28 cellular contexts compared by ENCODE assay signal in the genomic region with DNA sequence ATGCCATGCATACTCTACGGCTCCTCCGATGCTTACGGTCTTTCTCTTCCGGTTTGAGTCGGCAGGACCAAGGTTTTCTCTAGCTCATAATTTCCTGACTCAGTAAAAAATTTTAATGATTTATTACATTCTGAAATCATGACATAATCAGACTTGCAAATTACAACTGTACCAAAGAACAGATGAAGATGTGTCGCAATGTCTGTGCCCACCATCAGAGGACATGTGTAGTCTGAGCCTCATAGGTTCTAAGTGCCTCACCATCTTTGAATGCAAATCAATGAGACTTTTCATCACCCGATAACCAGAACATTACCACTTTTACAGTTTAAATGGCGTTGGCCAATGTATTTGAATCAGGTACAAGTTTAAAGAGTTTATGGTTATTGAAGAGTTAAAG.
"Had no signal": no experiment of that assay in that cellular context is flagged by ENCODE, and none has a peak within 500 bp of the region (broad histone marks: within the 10 kb centered on the region; RNA-seq: fewer than 3 reads in every experiment).

No MANE protein-coding gene starts in this region.

- H3K27ac Mint-ChIP-seq: dendritic cell treated with granulocyte-macrophage colony-stimulating factor and Interleukin-4, amounts not matched to agents 40 ng/mL and 50 ng/mL, for 4 days; effector memory CD8-positive, alpha-beta T cell; endodermal cell; mesothelial cell of epicardium; naive B cell had no signal

- H3K36me3 Mint-ChIP-seq: mesothelial cell of epicardium, naive B cell had no signal

- H3K27ac ChIP-seq: colonic mucosa, epithelial cell of prostate, esophagus squamous epithelium, gastrocnemius medialis, left lung, lower lobe of right lung had no signal

- H3K9me3 ChIP-seq: colonic mucosa, esophagus squamous epithelium, gastrocnemius medialis, heart right ventricle, left lung, lower lobe of right lung, mucosa of descending colon had no signal

- H3K27me3 ChIP-seq: colonic mucosa, esophagus squamous epithelium, gastrocnemius medialis, heart right ventricle, left lung had no signal

- H3K9me3 Mint-ChIP-seq: dendritic cell treated with granulocyte-macrophage colony-stimulating factor and Interleukin-4, amounts not matched to agents 40 ng/mL and 50 ng/mL, for 4 days; effector memory CD8-positive, alpha-beta T cell; endodermal cell; naive B cell had no signal

- FAIRE-seq: endometrium, islet of Langerhans, keratinocyte had no signal

- H3K27me3 Mint-ChIP-seq: dendritic cell treated with granulocyte-macrophage colony-stimulating factor and Interleukin-4, amounts not matched to agents 40 ng/mL and 50 ng/mL, for 4 days had no signal

- ATAC-seq: effector memory CD8-positive, alpha-beta T cell; esophagus mucosa; gastrocnemius medialis; left cardiac atrium; left lung; left ventricle myocardium superior; lower lobe of right lung; mucosa of descending colon had no signal

- H3K4me3 Mint-ChIP-seq: dendritic cell treated with granulocyte-macrophage colony-stimulating factor and Interleukin-4, amounts not matched to agents 40 ng/mL and 50 ng/mL, for 4 days; effector memory CD8-positive, alpha-beta T cell; endodermal cell; mesothelial cell of epicardium; naive B cell had no signal

- H3K4me1 Mint-ChIP-seq: endodermal cell, naive B cell had no signal

- H3K4me3 ChIP-seq: colonic mucosa, esophagus squamous epithelium, gastrocnemius medialis, heart right ventricle, left lung, lower lobe of right lung, mucosa of descending colon had no signal

- H3K4me1 ChIP-seq: colonic mucosa, esophagus squamous epithelium, left lung, lower lobe of right lung had no signal

- H3K36me3 ChIP-seq: colonic mucosa, esophagus squamous epithelium, gastrocnemius medialis, heart right ventricle, left lung, lower lobe of right lung had no signal

- DNase-seq: colonic mucosa; cortex of kidney; effector CD8-positive, alpha-beta T cell; effector memory CD8-positive, alpha-beta T cell; endodermal cell; erythroblast; esophagus squamous epithelium; foreskin fibroblast; foreskin melanocyte; gastrocnemius medialis; glutamatergic neuron; head of caudate nucleus; heart right ventricle; hippocampal formation; left cardiac atrium; left lung; left ventricle myocardium superior; lower lobe of right lung; mesenchymal stem cell; mucosa of descending colon; naive B cell had no signal
